Comparison of ENCODE assay signal across 1 cellular context in genomic region chr1:1969953-1970716, GRCh38.
TF ChIP-seq lines count a peak whose summit lies in the region.

No MANE protein-coding gene starts in this region.

TF ChIP-seq in H1, 55 proteins besides CTCF, POLR2A, EP300 and RAD21 (continued from another document):
- TF ChIP-seq TCF12 (IDR thresholded peaks at IDR 0.05; ENCODE audit: low read depth, low read length) (no peak), RFX5 (IDR thresholded peaks at IDR 0.05; ENCODE audit: borderline replicate concordance, low read depth, low read length) (no peak), SP4 (IDR thresholded peaks at IDR 0.05; ENCODE audit: low read length) (no peak), JUN (IDR thresholded peaks at IDR 0.05; ENCODE audit: low read depth, low read length) (no peak), HDAC6 (IDR thresholded peaks at IDR 0.05; ENCODE audit: low read depth, low read length) (no peak), SP1 (IDR thresholded peaks at IDR 0.05; ENCODE audit: low read depth, low read length) (no peak), SIX5 (IDR thresholded peaks at IDR 0.05; ENCODE audit: low read depth, low read length) (no peak), RBBP5 (IDR thresholded peaks at IDR 0.05; ENCODE audit: borderline replicate concordance, low read depth, low read length) (no peak), RNF2 (IDR thresholded peaks at IDR 0.05; ENCODE audit: borderline replicate concordance, low read depth, low read length, missing control alignments, poor library complexity, severe bottlenecking) (no peak), CHD1 (IDR thresholded peaks at IDR 0.05; ENCODE audit: low read depth, low read length) (no peak), KDM1A (IDR thresholded peaks at IDR 0.05; ENCODE audit: borderline replicate concordance, low read length) (no peak), SIRT6 (IDR thresholded peaks at IDR 0.05; ENCODE audit: low read length) (no peak), JUND (IDR thresholded peaks at IDR 0.05; ENCODE audit: low read length) (no peak), NANOG (IDR thresholded peaks at IDR 0.05; ENCODE audit: insufficient read depth, low read depth, low read length, poor library complexity, severe bottlenecking) (no peak)
- TF ChIP-seq, protein P1, sequence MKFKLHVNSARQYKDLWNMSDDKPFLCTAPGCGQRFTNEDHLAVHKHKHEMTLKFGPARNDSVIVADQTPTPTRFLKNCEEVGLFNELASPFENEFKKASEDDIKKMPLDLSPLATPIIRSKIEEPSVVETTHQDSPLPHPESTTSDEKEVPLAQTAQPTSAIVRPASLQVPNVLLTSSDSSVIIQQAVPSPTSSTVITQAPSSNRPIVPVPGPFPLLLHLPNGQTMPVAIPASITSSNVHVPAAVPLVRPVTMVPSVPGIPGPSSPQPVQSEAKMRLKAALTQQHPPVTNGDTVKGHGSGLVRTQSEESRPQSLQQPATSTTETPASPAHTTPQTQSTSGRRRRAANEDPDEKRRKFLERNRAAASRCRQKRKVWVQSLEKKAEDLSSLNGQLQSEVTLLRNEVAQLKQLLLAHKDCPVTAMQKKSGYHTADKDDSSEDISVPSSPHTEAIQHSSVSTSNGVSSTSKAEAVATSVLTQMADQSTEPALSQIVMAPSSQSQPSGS (IDR thresholded peaks at IDR 0.05; ENCODE audit: low read length) = no peak
